Comparison of ENCODE assay signal across 16 cellular contexts in the genomic region with DNA sequence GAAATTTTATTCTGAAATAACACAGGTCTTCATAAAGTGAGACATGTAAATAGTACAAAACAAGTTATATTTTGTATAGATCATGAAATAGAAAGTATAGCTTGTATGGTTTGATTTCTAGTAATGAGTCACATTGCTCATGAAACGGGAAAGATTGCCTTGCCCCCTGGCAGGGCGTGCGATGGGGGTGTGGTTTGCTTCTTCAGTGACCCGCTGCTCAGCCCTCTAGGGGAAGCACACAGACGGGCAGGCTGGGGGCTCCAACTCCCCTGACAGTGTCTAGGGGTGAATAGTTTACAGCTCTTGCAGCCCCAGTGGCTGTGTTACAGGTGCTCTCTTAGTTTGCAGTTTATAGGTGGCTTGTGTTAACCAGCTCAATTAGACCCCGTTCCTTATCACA.
DNase-seq lines count a peak whose midpoint lies in the region; ATAC-seq and FAIRE-seq lines count a peak whose summit lies in the region.
"Had no signal": no experiment of that assay in that cellular context is flagged by ENCODE, and none has a peak within 500 bp of the region (broad histone marks: within the 10 kb centered on the region; RNA-seq: fewer than 3 reads in every experiment).

No MANE protein-coding gene starts in this region.

- no peak overlapping the region for H3K4me3 Mint-ChIP-seq in stimulated activated naive CD8-positive, alpha-beta T cell treated with anti-CD3 and anti-CD28 coated beads, Interleukin-15, amount 100 ng/mL, for 72 hours
- H3K4me3 Mint-ChIP-seq: activated naive CD8-positive, alpha-beta T cell treated with anti-CD3 and anti-CD28 coated beads, Interleukin-2, amount 10 ng/mL, durations not matched to agents 7 days and 5 days; stimulated activated naive CD8-positive, alpha-beta T cell treated with anti-CD3 and anti-CD28 coated beads, Interleukin-15, Interleukin-2, amounts not matched to agents 100 ng/mL and 50 ng/mL, for 24 hours; T-helper 2 cell treated with Interferon-gamma antibody and Interleukin-4, amounts not matched to agents 5 μg/mL and 100 μg/mL, for 36 hours had no signal

- peak overlapping the region in 1 of 2 donors; percentile 42 for H3K27ac Mint-ChIP-seq in stimulated activated naive CD8-positive, alpha-beta T cell treated with anti-CD3 and anti-CD28 coated beads, Interleukin-15, amount 100 ng/mL, for 72 hours
- H3K27ac Mint-ChIP-seq: activated naive CD8-positive, alpha-beta T cell treated with anti-CD3 and anti-CD28 coated beads, Interleukin-2, amount 10 ng/mL, durations not matched to agents 7 days and 5 days; stimulated activated naive CD8-positive, alpha-beta T cell treated with anti-CD3 and anti-CD28 coated beads, Interleukin-15, Interleukin-2, amounts not matched to agents 100 ng/mL and 50 ng/mL, for 24 hours; T-helper 2 cell treated with Interferon-gamma antibody and Interleukin-4, amounts not matched to agents 5 μg/mL and 100 μg/mL, for 36 hours had no signal

- no peaks in the 10 kb centered on the region for H3K4me1 Mint-ChIP-seq in stimulated activated naive CD8-positive, alpha-beta T cell treated with anti-CD3 and anti-CD28 coated beads, Interleukin-15, amount 100 ng/mL, for 72 hours
- H3K4me1 Mint-ChIP-seq: activated naive CD8-positive, alpha-beta T cell treated with anti-CD3 and anti-CD28 coated beads, Interleukin-2, amount 10 ng/mL, durations not matched to agents 7 days and 5 days had no signal

- ATAC-seq in stimulated activated naive CD8-positive, alpha-beta T cell treated with anti-CD3 and anti-CD28 coated beads, Interleukin-15, amount 100 ng/mL, for 72 hours: peak; percentile 35
- ATAC-seq in stimulated activated naive CD8-positive, alpha-beta T cell treated with anti-CD3 and anti-CD28 coated beads, Interleukin-15, Interleukin-2, amounts not matched to agents 100 U/mL and 50 U/mL, for 24 hours: no peak
- peak; percentile 46 for ATAC-seq in HG02642 (IDR thresholded peaks at IDR 0.05; ENCODE audit: poor library complexity, unreplicated experiment)
- ATAC-seq: left lung had no signal

- no peak for DNase-seq in stimulated activated naive CD8-positive, alpha-beta T cell treated with anti-CD3 and anti-CD28 coated beads, Interleukin-15, amount 100 ng/mL, for 72 hours
- DNase-seq in stimulated activated naive CD8-positive, alpha-beta T cell treated with anti-CD3 and anti-CD28 coated beads, Interleukin-15, Interleukin-2, amounts not matched to agents 100 U/mL and 50 U/mL, for 24 hours: no peak
- DNase-seq in NCI-H69 (lab: John Stamatoyannopoulos, UW): peak; percentile 36
- DNase-seq in urothelium cell line (ENCODE audit: low spot score): peak; percentile 6
- DNase-seq in RCC 7860 (ENCODE audit: low spot score): no peak
- DNase-seq in SIG-M5 treated with dmso at 0.1 percent for 504 hours (lab: John Stamatoyannopoulos, UW; ENCODE audit: unreplicated experiment): no peak
- DNase-seq in COR-L47 (lab: John Stamatoyannopoulos, UW): no peak
- DNase-seq: activated naive CD8-positive, alpha-beta T cell treated with anti-CD3 and anti-CD28 coated beads, Interleukin-2, amount 10 ng/mL, durations not matched to agents 7 days and 5 days; effector memory CD4-positive, alpha-beta T cell; NCI-H1694; NCI-H524 treated with DMSO at 0.1 percent for 48 hours had no signal

- H3K27me3 Mint-ChIP-seq in stimulated activated naive CD8-positive, alpha-beta T cell treated with anti-CD3 and anti-CD28 coated beads, Interleukin-15, amount 100 ng/mL, for 72 hours: no peaks in the 10 kb centered on the region
- H3K27me3 Mint-ChIP-seq: stimulated activated naive CD8-positive, alpha-beta T cell treated with anti-CD3 and anti-CD28 coated beads, Interleukin-15, Interleukin-2, amounts not matched to agents 100 ng/mL and 50 ng/mL, for 24 hours had no signal

- no peaks in the 10 kb centered on the region for H3K9me3 Mint-ChIP-seq in stimulated activated naive CD8-positive, alpha-beta T cell treated with anti-CD3 and anti-CD28 coated beads, Interleukin-15, amount 100 ng/mL, for 72 hours
- H3K9me3 Mint-ChIP-seq: activated naive CD8-positive, alpha-beta T cell treated with anti-CD3 and anti-CD28 coated beads, Interleukin-2, amount 10 ng/mL, durations not matched to agents 7 days and 5 days; stimulated activated naive CD8-positive, alpha-beta T cell treated with anti-CD3 and anti-CD28 coated beads, Interleukin-15, Interleukin-2, amounts not matched to agents 100 ng/mL and 50 ng/mL, for 24 hours; T-helper 2 cell treated with Interferon-gamma antibody and Interleukin-4, amounts not matched to agents 5 μg/mL and 100 μg/mL, for 36 hours had no signal

- FAIRE-seq in urothelium cell line (lab: Jason Lieb, UNC) (no peak), RCC 7860 (lab: Jason Lieb, UNC) (no peak)
- FAIRE-seq: D721Med had no signal

Comparison
In these comparisons a context has a peak if more than half of its experiments do, and no peak if none do; other contexts are left out.
1. DNase-seq: peak in NCI-H69 (single experiment) and urothelium cell line (single experiment); none in stimulated activated naive CD8-positive, alpha-beta T cell treated with anti-CD3 and anti-CD28 coated beads, Interleukin-15, amount 100 ng/mL, for 72 hours (0 of 2), stimulated activated naive CD8-positive, alpha-beta T cell treated with anti-CD3 and anti-CD28 coated beads, Interleukin-15, Interleukin-2, amounts not matched to agents 100 U/mL and 50 U/mL, for 24 hours (single experiment), RCC 7860 (single experiment), SIG-M5 treated with dmso at 0.1 percent for 504 hours (single experiment) and COR-L47 (single experiment).